ENCODE assay signal across 24 cellular contexts in genomic region chr12:81859521-81859920, GRCh38.
DNase-seq lines count a peak whose midpoint lies in the region; ATAC-seq lines count a peak whose summit lies in the region.
"Had no signal": no experiment of that assay in that cellular context is flagged by ENCODE, and none has a peak within 500 bp of the region (broad histone marks: within the 10 kb centered on the region; RNA-seq: fewer than 3 reads in every experiment).

No MANE protein-coding gene starts in this region.

- no peak for ATAC-seq in GM18520 (IDR thresholded peaks at IDR 0.05; ENCODE audit: unreplicated experiment)
- ATAC-seq in HG02610 (IDR thresholded peaks at IDR 0.05; ENCODE audit: unreplicated experiment) = no peak
- ATAC-seq: K562, SK-N-SH treated with all-trans-retinoic acid at 6 μM for 48 hours had no signal

- DNase-seq in HPDE6-E6E7 (ENCODE audit: extremely low spot score) (peak; percentile 6), OCI-M1 (lab: John Stamatoyannopoulos, UW) (peak; percentile 9), glomerular visceral epithelial cell (ENCODE audit: extremely low spot score) (peak; percentile 15), renal cortical epithelial cell (ENCODE audit: low read depth) (peak; percentile 82), NCI-H1694 (lab: John Stamatoyannopoulos, UW) (no peak)
- no peak for DNase-seq in activated CD4-positive, alpha-beta T cell treated with anti-CD3 and anti-CD28 coated beads, Interleukin-2, amount 50 U/mL, for 48 hours
- DNase-seq: activated CD4-positive, alpha-beta T cell treated with anti-CD3 and anti-CD28 coated beads for 48 hours; activated naive CD4-positive, alpha-beta T cell treated with Interleukin-2 at 50 U/mL for 16 hours; activated T-cell treated with anti-CD3 and anti-CD28 coated beads, Interleukin-2, amount 50 U/mL, for 48 hours; adrenal gland; brain microvascular endothelial cell; C1 segment of cervical spinal cord; mammary epithelial cell; MG63; NCI-H2029 treated with DMSO at 0.1 percent for 48 hours; NCI-H345; NCI-H748 treated with DMSO at 0.1 percent for 48 hours; stimulated activated naive CD4-positive, alpha-beta T cell treated with Interleukin-2 at 50 U/mL for 16 hours; T-helper 2 cell; WERI-Rb-1 had no signal

Comparison
In these comparisons a context has a peak if more than half of its experiments do, and no peak if none do; other contexts are left out.
1. DNase-seq: peak in HPDE6-E6E7 (single experiment), OCI-M1 (single experiment), glomerular visceral epithelial cell (single experiment) and renal cortical epithelial cell (single experiment); none in activated CD4-positive, alpha-beta T cell treated with anti-CD3 and anti-CD28 coated beads, Interleukin-2, amount 50 U/mL, for 48 hours (0 of 2) and NCI-H1694 (single experiment).